21 cellular contexts compared by ENCODE assay signal in genomic region chr3:174100744-174101143, GRCh38.
DNase-seq lines count a peak whose midpoint lies in the region; ATAC-seq and TF ChIP-seq lines count a peak whose summit lies in the region.
"Had no signal": no experiment of that assay in that cellular context is flagged by ENCODE, and none has a peak within 500 bp of the region (broad histone marks: within the 10 kb centered on the region; RNA-seq: fewer than 3 reads in every experiment).

No MANE protein-coding gene starts in this region.

- H3F3A ChIP-seq in GM23248 (ENCODE audit: insufficient read depth) = no peaks in the 10 kb centered on the region

- H3K4me2 ChIP-seq in GM23248 (ENCODE audit: unreplicated experiment) = no peak overlapping the region

- no peak for TF ChIP-seq CTCF in vagina (IDR thresholded peaks at IDR 0.05)

- WGBS in GM23248 (ENCODE audit: low coverage in 1 of 2, low lambda C conversion rate in 2 of 2, missing lambda C conversion rate in 2 of 2), 2 experiments = 86 to 88% methylated on average over 2 of the region's 2 CpGs

- H3K9me2 ChIP-seq in GM23248 (ENCODE audit: insufficient read depth) = no peaks in the 10 kb centered on the region

- DNase-seq in GM23248 = peak; percentile 17
- DNase-seq in SJSA1 (ENCODE audit: low read depth in 1 of 2, low spot score in 2 of 2) = no peak
- DNase-seq in kidney tubule cell (ENCODE audit: low spot score) = peak; percentile 22
- DNase-seq in anterior cingulate cortex (lab: John Stamatoyannopoulos, UW) = no peak
- no peak for DNase-seq in vagina (ENCODE audit: extremely low spot score in 2 of 2)
- DNase-seq: activated naive CD4-positive, alpha-beta T cell treated with Interleukin-2 at 50 U/mL for 16 hours; activated T-cell treated with anti-CD3 and anti-CD28 coated beads, Interleukin-2, amount 50 U/mL, for 48 hours; AML-193; amygdala; CD8-positive, alpha-beta memory T cell; H7; left lung; naive thymus-derived CD8-positive, alpha-beta T cell; NCI-H524; stimulated activated CD4-positive, alpha-beta T cell treated with anti-CD3 and anti-CD28 coated beads, Interleukin-4, amount 100 ng/mL, for 1 hour; stimulated activated naive CD4-positive, alpha-beta T cell; SW 1271 had no signal

- H3K27ac ChIP-seq in GM23248 = no peak overlapping the region
- H3K27ac ChIP-seq in HUES6 (ENCODE audit: low read depth, low read length) = 0 out of 2 replicates have a peak overlapping the region, but pooled peaks have one; percentile 21
- H3K27ac ChIP-seq in SJSA1 = peak overlapping the region; percentile 28; the same call in 1 of the 2 replicates
- no peak overlapping the region for H3K27ac ChIP-seq in vagina
- H3K27ac ChIP-seq: left lung, thoracic aorta had no signal

- H3K4me3 ChIP-seq in GM23248 = no peak overlapping the region
- H3K4me3 ChIP-seq in HUES6 (ENCODE audit: low read depth, low read length) = no peak overlapping the region
- no peak overlapping the region for H3K4me3 ChIP-seq in SJSA1
- no peak overlapping the region for H3K4me3 ChIP-seq in vagina
- H3K4me3 ChIP-seq: left lung, thoracic aorta had no signal

- H3K27me3 ChIP-seq in GM23248 (replicated peaks; ENCODE audit: insufficient read depth) (no peaks in the 10 kb centered on the region), HUES6 (ENCODE audit: control insufficient read depth, insufficient read depth, low read length) (no peaks in the 10 kb centered on the region), SJSA1 (replicated peaks) (no peaks in the 10 kb centered on the region), vagina (no peaks in the 10 kb centered on the region)
- H3K27me3 ChIP-seq: left lung had no signal

- no peaks in the 10 kb centered on the region for H3K79me2 ChIP-seq in GM23248 (ENCODE audit: insufficient read depth)

- H2AFZ ChIP-seq in GM23248 = no peak overlapping the region

- intact Hi-C loops in vagina (cut with DNase I) = no loop called here

- no peaks in the 10 kb centered on the region for H4K20me1 ChIP-seq in GM23248 (ENCODE audit: insufficient read depth)

- H3K36me3 ChIP-seq in GM23248 (ENCODE audit: low read depth) (no peaks in the 10 kb centered on the region), HUES6 (ENCODE audit: control insufficient read depth, insufficient read depth, low read length) (no peaks in the 10 kb centered on the region), SJSA1 (no peaks in the 10 kb centered on the region), vagina (no peaks in the 10 kb centered on the region)
- H3K36me3 ChIP-seq: left lung, thoracic aorta had no signal

- no peak for TF ChIP-seq POLR2A in vagina (IDR thresholded peaks at IDR 0.05)

- no peaks in the 10 kb centered on the region for H3K9me3 ChIP-seq in GM23248 (ENCODE audit: low read depth)
- H3K9me3 ChIP-seq in HUES6 (ENCODE audit: control insufficient read depth, insufficient read depth, low read depth, low read length) = no peaks in the 10 kb centered on the region
- H3K9me3 ChIP-seq in SJSA1 (replicated peaks) = no peaks in the 10 kb centered on the region
- H3K9me3 ChIP-seq in vagina = no peaks in the 10 kb centered on the region
- H3K9me3 ChIP-seq: left lung, thoracic aorta had no signal

- in situ Hi-C loops in GM23248 (cut with MboI) = no loop called here

- H3K9ac ChIP-seq in GM23248 (no peak overlapping the region), HUES6 (ENCODE audit: low read length) (no peak overlapping the region)

- no peak for ATAC-seq in HG03521 (IDR thresholded peaks at IDR 0.05; ENCODE audit: unreplicated experiment)
- ATAC-seq: left lung; naive thymus-derived CD8-positive, alpha-beta T cell; Right ventricle myocardium inferior had no signal

- peaks cover 4% of the 10 kb centered on the region; the same call in 1 of the 2 replicates for H3K4me1 ChIP-seq in GM23248 (ENCODE audit: insufficient read depth)
- peaks cover 18% of the 10 kb centered on the region for H3K4me1 ChIP-seq in HUES6 (ENCODE audit: control insufficient read depth, insufficient read depth, low read length)
- H3K4me1 ChIP-seq in SJSA1 (replicated peaks) = no peaks in the 10 kb centered on the region
- H3K4me1 ChIP-seq in vagina = no peaks in the 10 kb centered on the region
- H3K4me1 ChIP-seq: left lung had no signal

Comparison
In these comparisons a context has a peak if more than half of its experiments do, and no peak if none do; other contexts are left out.
1. DNase-seq: peak in GM23248 (single experiment) and kidney tubule cell (single experiment); none in SJSA1 (0 of 2), anterior cingulate cortex (0 of 58) and vagina (0 of 2).
2. H3K27ac ChIP-seq: peak in HUES6 (single experiment) and SJSA1 (single experiment); none in GM23248 (single experiment) and vagina (single experiment).